27 cellular contexts compared by ENCODE assay signal in genomic region chr4:25022741-25023140, GRCh38. TPM values are rescaled to one million over a fixed set of nuclear protein-coding genes. Genes with fewer than 3 reads are reported as not detected.
"Had no signal": no experiment of that assay in that cellular context is flagged by ENCODE, and none has a peak within 500 bp of the region (broad histone marks: within the 10 kb centered on the region; RNA-seq: fewer than 3 reads in every experiment).

No MANE protein-coding gene starts in this region.

- H3K36me3 ChIP-seq: breast epithelium, SJSA1 had no signal

- H3K9me3 Mint-ChIP-seq: activated CD8-positive, alpha-beta T cell treated with anti-CD3 and anti-CD28 coated beads for 36 hours; activated T-cell treated with anti-CD3 and anti-CD28 coated beads, Interleukin-2, amount 50 U/mL, for 72 hours; activated T-helper 2 cell treated with anti-CD3 and anti-CD28 coated beads, Interferon-gamma antibody, Interleukin-2, Interleukin-4, amounts not matched to agents 10 μg/mL and 5 μg/mL and 100 μg/mL, durations not matched to agents 14 hours and 24 hours and 36 hours; T-helper 1 cell treated with Interleukin-12 subunit alpha and Interleukin-12 subunit beta and Interleukin-4 antibody, amounts not matched to agents 30 μg/mL and 1 μg/mL, for 36 hours had no signal

- H3K27ac Mint-ChIP-seq: activated CD8-positive, alpha-beta T cell treated with anti-CD3 and anti-CD28 coated beads for 36 hours; activated T-cell treated with anti-CD3 and anti-CD28 coated beads, Interleukin-2, amount 50 U/mL, for 72 hours; activated T-helper 2 cell treated with anti-CD3 and anti-CD28 coated beads, Interferon-gamma antibody, Interleukin-2, Interleukin-4, amounts not matched to agents 10 μg/mL and 5 μg/mL and 100 μg/mL, durations not matched to agents 14 hours and 24 hours and 36 hours; T-helper 1 cell treated with Interleukin-12 subunit alpha and Interleukin-12 subunit beta and Interleukin-4 antibody, amounts not matched to agents 30 μg/mL and 1 μg/mL, for 36 hours had no signal

- H3K4me3 ChIP-seq: breast epithelium, SJSA1 had no signal

- H3K4me1 ChIP-seq: breast epithelium, SJSA1 had no signal

- ATAC-seq: activated CD4-positive, CD25-positive, alpha-beta regulatory T cell treated with anti-CD3 and anti-CD28 coated beads, Interleukin-2, amount 50 U/mL, for 24 hours; activated CD8-positive, alpha-beta T cell treated with anti-CD3 and anti-CD28 coated beads for 36 hours; activated T-cell treated with anti-CD3 and anti-CD28 coated beads, Interleukin-2, amount 50 U/mL, for 72 hours; Panc1; SK-N-SH treated with all-trans-retinoic acid at 6 μM for 48 hours had no signal

- DNase-seq: activated CD4-positive, alpha-beta T cell treated with anti-CD3 and anti-CD28 coated beads for 4 hours; activated CD8-positive, alpha-beta memory T cell treated with anti-CD3 and anti-CD28 coated beads, Interleukin-2, amount 50 U/mL, for 4 hours; activated CD8-positive, alpha-beta T cell treated with anti-CD3 and anti-CD28 coated beads for 36 hours; activated naive CD4-positive, alpha-beta T cell treated with anti-CD3 and anti-CD28 coated beads, Interleukin-2, amount 50 U/mL, for 16 hours; activated T-cell treated with anti-CD3 and anti-CD28 coated beads, Interleukin-2, amount 50 U/mL, for 72 hours; aorta; caudate nucleus; Kasumi-1; KBM-7; NCI-H1048; NCI-H146; NCI-H187 treated with DMSO at 0.1 percent for 48 hours; NCI-H2081 treated with DMSO at 0.1 percent for 48 hours; NCI-H345; NCI-H510A; NCI-H774; NK-92 treated with Interleukin-12 subunit alpha and Interleukin-12 subunit beta, amount 100 ng/mL, for 24 hours; OCI-M1; Right ventricle myocardium superior had no signal

- H3K9me3 ChIP-seq: breast epithelium, SJSA1 had no signal

- H3K27me3 ChIP-seq: breast epithelium, SJSA1 had no signal

- H3K27ac ChIP-seq: breast epithelium, RWPE1, SJSA1 had no signal

RNA-seq across cellular contexts. Expression of gene LGI2, which starts 8.0 kb away (rescaled TPM):
- total RNA-seq: activated CD8-positive, alpha-beta T cell treated with anti-CD3 and anti-CD28 coated beads for 36 hours; activated T-cell treated with anti-CD3 and anti-CD28 coated beads, Interleukin-2, amount 50 U/mL, for 72 hours; activated T-helper 2 cell treated with anti-CD3 and anti-CD28 coated beads, Interferon-gamma antibody, Interleukin-2, Interleukin-4, amounts not matched to agents 10 μg/mL and 5 μg/mL and 100 μg/mL, durations not matched to agents 14 hours and 24 hours and 36 hours; SJSA1 had no signal
